ENCODE assay signal across 9 cellular contexts in the genomic region with DNA sequence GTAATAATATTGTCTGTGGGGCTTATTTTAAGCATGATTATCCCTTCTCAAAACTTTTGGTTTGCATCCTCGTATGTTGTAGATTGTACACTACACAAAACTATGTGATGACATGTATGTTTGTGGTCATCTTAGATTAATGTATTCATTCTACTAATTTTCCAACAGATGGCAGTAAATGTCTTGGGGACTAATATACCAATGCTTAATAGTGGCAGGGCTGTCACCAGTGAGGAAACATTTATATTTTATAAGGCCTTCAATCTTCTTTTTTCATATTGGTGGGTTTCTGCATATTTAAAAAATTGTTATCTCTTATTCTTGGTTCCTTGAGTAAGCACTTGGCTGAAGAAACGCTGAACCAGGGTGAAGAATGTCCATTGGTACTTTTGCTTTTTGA.
DNase-seq lines count a peak whose midpoint lies in the region; ATAC-seq and TF ChIP-seq lines count a peak whose summit lies in the region.
"Had no signal": no experiment of that assay in that cellular context is flagged by ENCODE, and none has a peak within 500 bp of the region (broad histone marks: within the 10 kb centered on the region; RNA-seq: fewer than 3 reads in every experiment).

No MANE protein-coding gene starts in this region.

- H3K4me3 Mint-ChIP-seq in nephron: no peak overlapping the region

- peaks cover 15% of the 10 kb centered on the region for H3K9me3 Mint-ChIP-seq in nephron

- peaks cover 4% of the 10 kb centered on the region for H3K36me3 Mint-ChIP-seq in nephron (ENCODE audit: low read depth)

- H3K27ac Mint-ChIP-seq in nephron: peak overlapping the region; percentile 26 to 55 (median 43)
- H3K27ac Mint-ChIP-seq: activated naive CD4-positive, alpha-beta T cell treated with anti-CD3 and anti-CD28 coated beads, Interleukin-2, amount 50 U/mL, for 72 hours had no signal

- H3K27ac ChIP-seq in effector memory CD4-positive, alpha-beta T cell (ENCODE audit: insufficient read depth, low read length, poor library complexity, severe bottlenecking): no peak overlapping the region

- in situ Hi-C loops in T47D (cut with HindIII; ENCODE audit: low pct_unique_long_range_greater_than_20kb, low sequenced_read_pairs): no loop called here

- peak; percentile 8 for DNase-seq in EL
- peak; percentile 18 for DNase-seq in NAMALWA (ENCODE audit: low spot score)
- peak; percentile 4 to 18 for DNase-seq in T47D (ENCODE audit: low read depth in 1 of 2, low spot score in 1 of 2)
- DNase-seq in effector memory CD4-positive, alpha-beta T cell: no peak
- no peak for DNase-seq in GM19238 (ENCODE audit: insufficient read length, low spot score)
- DNase-seq in epidermal melanocyte (ENCODE audit: insufficient read length, low spot score): no peak

- peaks cover 22% of the 10 kb centered on the region for H3K4me1 Mint-ChIP-seq in nephron

- no peak for ATAC-seq in HG02840 (IDR thresholded peaks at IDR 0.05; ENCODE audit: low FRiP score, unreplicated experiment)
- ATAC-seq: activated naive CD4-positive, alpha-beta T cell treated with anti-CD3 and anti-CD28 coated beads, Interleukin-2, amount 50 U/mL, for 72 hours had no signal

- H3K9me3 ChIP-seq in effector memory CD4-positive, alpha-beta T cell (ENCODE audit: control insufficient read depth, low read length): no peaks in the 10 kb centered on the region

- TF ChIP-seq CTCF in nephron (IDR thresholded peaks at IDR 0.05; ENCODE audit: unreplicated experiment in 3 of 3): peak; percentile 44 to 57 (median 47)

- no peaks in the 10 kb centered on the region for H3K27me3 ChIP-seq in effector memory CD4-positive, alpha-beta T cell (replicated peaks; ENCODE audit: control insufficient read depth, insufficient read depth, low read length, poor library complexity, severe bottlenecking)

- H3K27me3 Mint-ChIP-seq in nephron (ENCODE audit: low read depth): no peaks in the 10 kb centered on the region

- no peak overlapping the region for H3K4me3 ChIP-seq in effector memory CD4-positive, alpha-beta T cell (ENCODE audit: insufficient read depth, low read depth, low read length, poor library complexity, severe bottlenecking)

- no peaks in the 10 kb centered on the region for H3K4me1 ChIP-seq in effector memory CD4-positive, alpha-beta T cell (ENCODE audit: control insufficient read depth, insufficient read depth, low read length, poor library complexity, severe bottlenecking)

- no peaks in the 10 kb centered on the region for H3K36me3 ChIP-seq in effector memory CD4-positive, alpha-beta T cell (ENCODE audit: control insufficient read depth, insufficient read depth, low read length)

Comparison
In these comparisons a context has a peak if more than half of its experiments do, and no peak if none do; other contexts are left out.
1. DNase-seq: peak in EL (single experiment), NAMALWA (single experiment) and T47D (2 of 2); none in effector memory CD4-positive, alpha-beta T cell (0 of 3), GM19238 (single experiment) and epidermal melanocyte (single experiment).